In genomic region chr5:90472783-90473182, GRCh38 we compare ENCODE assay signal across 8 cellular contexts. TPM values are rescaled to one million over a fixed set of nuclear protein-coding genes. Genes with fewer than 3 reads are reported as not detected.
A peak's percentile ranks its signal among the peaks of the same experiment; 100 is the strongest.
DNase-seq lines count a peak whose midpoint lies in the region; ATAC-seq and TF ChIP-seq lines count a peak whose summit lies in the region.

No MANE protein-coding gene starts in this region.

- no peak overlapping the region for H2BK20ac ChIP-seq in IMR-90 (ENCODE audit: low read depth, low read length)

- ATAC-seq in IMR-90 (ENCODE audit: low read depth), result no peak
- no peak for ATAC-seq in central memory CD8-positive, alpha-beta T cell (replicated peaks; ENCODE audit: extremely low read depth, poor library complexity, severe bottlenecking)
- ATAC-seq in naive B cell (ENCODE audit: low read depth in 2 of 2), result no peak
- no peak for ATAC-seq in HG03045 (IDR thresholded peaks at IDR 0.05; ENCODE audit: unreplicated experiment)
- no peak for ATAC-seq in aorta (ENCODE audit: low FRiP score)
- no peak for ATAC-seq in GM19351 (IDR thresholded peaks at IDR 0.05; ENCODE audit: unreplicated experiment)

- H3K9me3 ChIP-seq in BE2C, result no peaks in the 10 kb centered on the region
- H3K9me3 ChIP-seq in IMR-90 (ENCODE audit: control insufficient read depth, insufficient read depth, low read length), result no peaks in the 10 kb centered on the region
- H3K9me3 ChIP-seq in aorta (ENCODE audit: control insufficient read depth, low read length), result no peaks in the 10 kb centered on the region

- H3K4me2 ChIP-seq in IMR-90 (ENCODE audit: low read depth, low read length), result peak overlapping the region; percentile 94; the same call in 1 of the 2 replicates

- TF ChIP-seq CTCF in BE2C (IDR thresholded peaks at IDR 0.05; ENCODE audit: low read depth, low read length), result no peak
- TF ChIP-seq CTCF in IMR-90 (conservative IDR thresholded peaks at IDR 0.05; ENCODE audit: low read depth, low read length), result no peak

- H3K36me3 Mint-ChIP-seq in central memory CD8-positive, alpha-beta T cell (ENCODE audit: insufficient read depth), result peaks cover 15% of the 10 kb centered on the region
- H3K36me3 Mint-ChIP-seq in naive B cell, result peaks cover 0 to 21% of the 10 kb centered on the region in 2 donors

- POLR2A ChIA-PET in IMR-90 (lab: Charles Lee; ENCODE audit: unreplicated experiment), result no interaction called here

- BruUV-seq in IMR-90 (replicated peaks; lab: Mats Ljungman, UMichigan), result no TSS peak

- no peaks in the 10 kb centered on the region for H3K9me3 Mint-ChIP-seq in central memory CD8-positive, alpha-beta T cell
- H3K9me3 Mint-ChIP-seq in naive B cell, result peaks cover 0 to 6% (median 3%) of the 10 kb centered on the region in 7 donors

- H2BK15ac ChIP-seq in IMR-90 (ENCODE audit: low read depth, low read length), result no peak overlapping the region

- H2BK120ac ChIP-seq in IMR-90 (ENCODE audit: low read depth, low read length), result no peak overlapping the region

- in situ Hi-C loops in IMR-90 (cut with MboI; ENCODE audit: low sequenced_read_pairs), result no loop called here

- peaks cover 13 to 14% of the 10 kb centered on the region in 2 experiments for H3K79me1 ChIP-seq in IMR-90 (ENCODE audit: low read depth in 1 of 2, low read length in 2 of 2)

- H3K27ac ChIP-seq in IMR-90 (ENCODE audit: insufficient read depth, low read length), result no peak overlapping the region
- H3K27ac ChIP-seq in aorta (ENCODE audit: low read depth in 1 of 2, low read length in 2 of 2), result no peak overlapping the region

- TF ChIP-seq POLR2A in IMR-90 (IDR thresholded peaks at IDR 0.05; ENCODE audit: low read depth, low read length), result no peak

- no peak overlapping the region for H2AFZ ChIP-seq in IMR-90 (replicated peaks; ENCODE audit: low read length, poor library complexity)

- no peak overlapping the region for H3K56ac ChIP-seq in IMR-90 (ENCODE audit: extremely low read depth, insufficient read depth, low read length)

- H3K9me1 ChIP-seq in IMR-90 (ENCODE audit: insufficient read depth, low read length), result no peaks in the 10 kb centered on the region

- H3K23ac ChIP-seq in IMR-90 (ENCODE audit: low read depth, low read length), result no peak overlapping the region

- H3K27me3 ChIP-seq in BE2C (no peaks in the 10 kb centered on the region), IMR-90 (ENCODE audit: control insufficient read depth, insufficient read depth, low read length) (no peaks in the 10 kb centered on the region), aorta (ENCODE audit: control insufficient read depth in 1 of 2, insufficient read depth in 2 of 2, low read length in 1 of 2) (no peaks in the 10 kb centered on the region)

- no peak overlapping the region for H3K4ac ChIP-seq in IMR-90 (ENCODE audit: low read depth, low read length)

- no peaks in the 10 kb centered on the region for H4K20me1 ChIP-seq in IMR-90 (ENCODE audit: insufficient read depth, low read length)

- H3K4me1 ChIP-seq in BE2C, result no peaks in the 10 kb centered on the region
- peaks cover 2% of the 10 kb centered on the region; the same call in 1 of the 2 replicates for H3K4me1 ChIP-seq in IMR-90 (ENCODE audit: control insufficient read depth, insufficient read depth, low read length)
- H3K4me1 ChIP-seq in aorta (ENCODE audit: control insufficient read depth in 1 of 2, insufficient read depth in 2 of 2, low read length in 2 of 2), result peaks cover 0 to 5% of the 10 kb centered on the region in 2 donors

- H2AK5ac ChIP-seq in IMR-90 (ENCODE audit: low read depth, low read length), result no peak overlapping the region

- no peak overlapping the region for H4K5ac ChIP-seq in IMR-90 (ENCODE audit: low read depth, low read length)

- CTCF ChIA-PET in IMR-90 (lab: Yijun Ruan, JAX), result interaction anchor here (0.7 kb wide), 1 partner anchor 24 kb away, joined by 3 read pairs; no protein-coding TSS in a partner anchor

- no peak overlapping the region for H4K8ac ChIP-seq in IMR-90 (ENCODE audit: low read depth in 2 of 2, low read length in 2 of 2)

- dilution Hi-C loops in IMR-90 (cut with HindIII; ENCODE audit: low sequenced_read_pairs, unreplicated experiment), result no loop called here

- no peak overlapping the region for H3K18ac ChIP-seq in IMR-90 (ENCODE audit: low read depth, low read length)

- no peak overlapping the region for H4K91ac ChIP-seq in IMR-90 (ENCODE audit: insufficient read depth, low read depth, low read length)

- no peaks in the 10 kb centered on the region for H3K36me3 ChIP-seq in BE2C
- H3K36me3 ChIP-seq in IMR-90 (ENCODE audit: control insufficient read depth, insufficient read depth, low read length), result no peaks in the 10 kb centered on the region
- H3K36me3 ChIP-seq in aorta (ENCODE audit: control insufficient read depth in 1 of 2, insufficient read depth in 2 of 2, low read length in 1 of 2), result no peaks in the 10 kb centered on the region

- no peak for TF ChIP-seq RAD21 in IMR-90 (IDR thresholded peaks at IDR 0.05; ENCODE audit: low read length)

- intact Hi-C loops in IMR-90 (cut with micrococcal nuclease) (loop anchor here (5.0 kb wide), 1 partner anchor 65 kb away; the partner anchor contains the start of gene CETN3), aorta (cut with DNase I) (no loop called here)

- no peaks in the 10 kb centered on the region for H3K27me3 Mint-ChIP-seq in central memory CD8-positive, alpha-beta T cell
- no peaks in the 10 kb centered on the region for H3K27me3 Mint-ChIP-seq in naive B cell

- H3K27ac Mint-ChIP-seq in central memory CD8-positive, alpha-beta T cell (ENCODE audit: low read depth), result peak overlapping the region; percentile 87
- H3K27ac Mint-ChIP-seq in naive B cell, result peak overlapping the region in 1 of 6 donors; percentile 84

- no CpG with 5 or more reads among the region's 3 CpGs for WGBS in IMR-90 (ENCODE audit: extremely low coverage in 2 of 2, insufficient read length in 1 of 2), 2 experiments
- 93 to 95% methylated on average over 3 of the region's 3 CpGs for WGBS in aorta, 2 donors

- DNase-seq in BE2C (no peak), IMR-90 (no peak), naive B cell (no peak), islet precursor cell (no peak), aorta (no peak)
- no peak for DNase-seq in central memory CD8-positive, alpha-beta T cell (ENCODE audit: low spot score in 2 of 2)

- H2AK9ac ChIP-seq in IMR-90 (replicated peaks; ENCODE audit: low read depth, low read length, poor library complexity), result no peak overlapping the region

- no peak overlapping the region for H2BK5ac ChIP-seq in IMR-90 (ENCODE audit: low read depth, low read length, poor library complexity, severe bottlenecking)

- peaks cover 41% of the 10 kb centered on the region for H3K4me1 Mint-ChIP-seq in central memory CD8-positive, alpha-beta T cell
- H3K4me1 Mint-ChIP-seq in naive B cell, result peaks cover 30 to 45% (median 35%) of the 10 kb centered on the region in 3 donors

- peak overlapping the region; percentile 86 for H3K4me3 ChIP-seq in BE2C (ENCODE audit: low read depth, low read length)
- no peak overlapping the region; the same call in 1 of the 2 replicates for H3K4me3 ChIP-seq in IMR-90 (ENCODE audit: insufficient read depth, low read depth, low read length)
- H3K4me3 ChIP-seq in aorta (ENCODE audit: low read length in 2 of 2), result no peak overlapping the region

- peak overlapping the region; percentile 97 for H3K4me3 Mint-ChIP-seq in central memory CD8-positive, alpha-beta T cell
- peak overlapping the region; percentile 92 to 99 (median 98) for H3K4me3 Mint-ChIP-seq in naive B cell

- H3K14ac ChIP-seq in IMR-90 (replicated peaks; ENCODE audit: low read depth, low read length), result no peak overlapping the region

- no peak overlapping the region for H3K9ac ChIP-seq in IMR-90 (ENCODE audit: low read depth, low read length)

TF ChIP-seq in IMR-90, 13 proteins besides CTCF, POLR2A, EP300 and RAD21:
- no peak for TF ChIP-seq SMC3 (IDR thresholded peaks at IDR 0.05; ENCODE audit: low read depth, low read length)
- peak; percentile 97 for TF ChIP-seq MAFK (IDR thresholded peaks at IDR 0.05; ENCODE audit: low read depth, low read length)

RNA-seq across cellular contexts. Expression of gene MBLAC2, which starts 1.8 kb away (rescaled TPM):
- 8.4 TPM for polyA plus RNA-seq in BE2C (2012; ENCODE audit: insufficient read depth, insufficient read length, low read depth)
- 3.2 and 5.0 TPM in 2 replicates for total RNA-seq in IMR-90 (2012; rRNA removed)
- 2.5 and 3.0 TPM in 2 replicates for polyA plus RNA-seq in IMR-90 (2012; rRNA removed)
- 1.1 and 2.1 TPM in 2 replicates for polyA plus RNA-seq in IMR-90 (2012; cell fraction: cytosol; rRNA removed)
- polyA plus RNA-seq in IMR-90 (2012; cell fraction: nucleus; rRNA removed; ENCODE audit: low replicate concordance), result 1.8 and 2.4 TPM in 2 replicates
- polyA plus RNA-seq in naive B cell (ENCODE audit: low read depth in 6 of 6), result 1 to 10 TPM; 3.0 to 6.2 (median 3.8) TPM
- 1 to 10 TPM; 3.0 to 5.8 TPM for total RNA-seq in aorta
- 1 to 10 TPM; 1.1 to 3.1 TPM for polyA plus RNA-seq in aorta

RNA-seq across cellular contexts. Expression of gene POLR3G, which starts 1.9 kb away (rescaled TPM):
- polyA plus RNA-seq in BE2C (2012; ENCODE audit: insufficient read depth, insufficient read length, low read depth), result 1.8 TPM
- 10.6 and 15.6 TPM in 2 replicates for total RNA-seq in IMR-90 (2012; rRNA removed)
- 11.5 and 11.6 TPM in 2 replicates for polyA plus RNA-seq in IMR-90 (2012; rRNA removed)
- 6.1 and 11.4 TPM in 2 replicates for polyA plus RNA-seq in IMR-90 (2012; cell fraction: cytosol; rRNA removed)
- polyA plus RNA-seq in IMR-90 (2012; cell fraction: nucleus; rRNA removed; ENCODE audit: low replicate concordance), result 2.4 and 4.9 TPM in 2 replicates
- 1 to 10 TPM in 4 of 6 donors, under 1 TPM in 1, not detected in 1; 0.95 to 4.6 (median 2.6) TPM for polyA plus RNA-seq in naive B cell (ENCODE audit: low read depth in 6 of 6)
- total RNA-seq in aorta, result 1 to 10 TPM; 1.0 to 1.5 TPM
- polyA plus RNA-seq in aorta, result under 1 TPM; 0.08 to 0.25 TPM

RNA-seq across cellular contexts. Expression of gene LYSMD3, which starts 56.6 kb away (rescaled TPM):
- 8.8 TPM for polyA plus RNA-seq in BE2C (2012; ENCODE audit: insufficient read depth, insufficient read length, low read depth)
- total RNA-seq in IMR-90 (2012; rRNA removed) (21.1 and 35.6 TPM in 2 replicates), aorta (10 to 100 TPM; 24.7 to 29.7 TPM)
- polyA plus RNA-seq in IMR-90 (2012; rRNA removed) (7.7 and 10.2 TPM in 2 replicates), naive B cell (ENCODE audit: low read depth in 6 of 6) (10 to 100 TPM in 2 of 6 donors, 1 to 10 TPM in 4; 3.2 to 12.8 (median 9.4) TPM), aorta (10 to 100 TPM in 1 of 2 donors, 1 to 10 TPM in 1; 9.6 to 12.6 TPM)
- 0.74 and 1.7 TPM in 2 replicates for polyA plus RNA-seq in IMR-90 (2012; cell fraction: cytosol; rRNA removed)
- 1.5 and 7.4 TPM in 2 replicates for polyA plus RNA-seq in IMR-90 (2012; cell fraction: nucleus; rRNA removed; ENCODE audit: low replicate concordance)
